8 cellular contexts compared by ENCODE assay signal in genomic region chr7:12570148-12570528, GRCh38. TPM values are rescaled to one million over a fixed set of nuclear protein-coding genes. Genes with fewer than 3 reads are reported as not detected.
DNase-seq lines count a peak whose midpoint lies in the region; ATAC-seq, FAIRE-seq and TF ChIP-seq lines count a peak whose summit lies in the region.

No MANE protein-coding gene starts in this region.

- no peak overlapping the region for H3K27ac ChIP-seq in HUES48 (ENCODE audit: low read depth, low read length)
- H3K27ac ChIP-seq in keratinocyte (ENCODE audit: control insufficient read depth, insufficient read depth, low read length) = no peak overlapping the region
- H3K27ac ChIP-seq in subcutaneous abdominal adipose tissue (ENCODE audit: low read depth, low read length) = no peak overlapping the region

- no peaks in the 10 kb centered on the region for H3K79me2 ChIP-seq in keratinocyte (ENCODE audit: control insufficient read depth, insufficient read depth, low read length)

- ATAC-seq in GM21381 (IDR thresholded peaks at IDR 0.05; ENCODE audit: unreplicated experiment) = no peak
- no peak for ATAC-seq in HG02763 (IDR thresholded peaks at IDR 0.05; ENCODE audit: unreplicated experiment)

- H4K20me1 ChIP-seq in keratinocyte (ENCODE audit: control insufficient read depth, extremely low read depth, insufficient read depth, low read length) = no peaks in the 10 kb centered on the region

- H2AFZ ChIP-seq in keratinocyte (ENCODE audit: control insufficient read depth, low read length) = peak overlapping the region; percentile 78

- peak overlapping the region; percentile 68 for H3K4me3 Mint-ChIP-seq in activated naive CD8-positive, alpha-beta T cell treated with anti-CD3 and anti-CD28 coated beads for 36 hours

- peak overlapping the region; percentile 52 for H3K4me3 ChIP-seq in HUES48 (ENCODE audit: low read depth, low read length)
- H3K4me3 ChIP-seq in keratinocyte (ENCODE audit: control insufficient read depth in 2 of 3, extremely low read depth in 1 of 3, insufficient read depth in 2 of 3, low read depth in 1 of 3, low read length in 3 of 3) = peak overlapping the region; percentile 35 to 68 (median 60)
- H3K4me3 ChIP-seq in subcutaneous abdominal adipose tissue (ENCODE audit: low read depth in 1 of 5, low read length in 5 of 5) = peak overlapping the region; percentile 61 to 96 (median 77)

- DNase-seq in GM13976 (ENCODE audit: low spot score) = peak; percentile 19
- DNase-seq in activated naive CD8-positive, alpha-beta T cell treated with anti-CD3 and anti-CD28 coated beads for 36 hours = no peak
- no peak for DNase-seq in keratinocyte (ENCODE audit: low read depth, low spot score)
- DNase-seq in occipital lobe (lab: John Stamatoyannopoulos, UW) = no peak

- TF ChIP-seq CTCF in GM13976 (IDR thresholded peaks at IDR 0.05; ENCODE audit: borderline replicate concordance, control extremely low read depth, extremely low read depth, insufficient read depth, missing control alignments) (no peak), keratinocyte (optimal IDR thresholded peaks at IDR 0.05 in 1 of 3, IDR thresholded peaks at IDR 0.05 in 1 of 3, conservative IDR thresholded peaks at IDR 0.05 in 1 of 3; ENCODE audit: extremely low read depth in 1 of 3, insufficient read depth in 2 of 3, low read length in 3 of 3) (no peak)

- H3K36me3 ChIP-seq in HUES48 (ENCODE audit: control insufficient read depth, insufficient read depth, low read length) (no peaks in the 10 kb centered on the region), keratinocyte (ENCODE audit: control insufficient read depth in 2 of 2, extremely low read depth in 1 of 2, insufficient read depth in 2 of 2, low read length in 2 of 2) (no peaks in the 10 kb centered on the region), subcutaneous abdominal adipose tissue (ENCODE audit: control insufficient read depth in 5 of 5, insufficient read depth in 5 of 5, low read length in 5 of 5) (no peaks in the 10 kb centered on the region)

- no peaks in the 10 kb centered on the region for H3K9me1 ChIP-seq in keratinocyte (ENCODE audit: control insufficient read depth, extremely low read depth, insufficient read depth, low read length)

- no peaks in the 10 kb centered on the region for H3K36me3 Mint-ChIP-seq in activated naive CD8-positive, alpha-beta T cell treated with anti-CD3 and anti-CD28 coated beads for 36 hours

- H3K4me2 ChIP-seq in keratinocyte (ENCODE audit: control insufficient read depth, extremely low read depth, insufficient read depth, low read depth, low read length) = peak overlapping the region; percentile 82

- in situ Hi-C loops in GM13976 (cut with MboI; ENCODE audit: low sequenced_read_pairs, unreplicated experiment) = no loop called here

- H3K4me1 ChIP-seq in HUES48 (ENCODE audit: control insufficient read depth, insufficient read depth, low read length) = peaks cover 14% of the 10 kb centered on the region; the same call in 1 of the 2 replicates
- peaks cover 14% of the 10 kb centered on the region for H3K4me1 ChIP-seq in keratinocyte (ENCODE audit: control insufficient read depth, extremely low read depth, insufficient read depth, low read length)
- H3K4me1 ChIP-seq in subcutaneous abdominal adipose tissue (ENCODE audit: control insufficient read depth in 5 of 5, insufficient read depth in 5 of 5, low read length in 5 of 5) = peaks cover 4 to 41% (median 25%) of the 10 kb centered on the region in 5 donors

- peaks cover 19% of the 10 kb centered on the region for H3K4me1 Mint-ChIP-seq in activated naive CD8-positive, alpha-beta T cell treated with anti-CD3 and anti-CD28 coated beads for 36 hours

- peak; percentile 53 for FAIRE-seq in keratinocyte (lab: Jason Lieb, UNC)

- no peaks in the 10 kb centered on the region for H3K9me3 Mint-ChIP-seq in activated naive CD8-positive, alpha-beta T cell treated with anti-CD3 and anti-CD28 coated beads for 36 hours

- no peak overlapping the region for H3K9ac ChIP-seq in HUES48 (ENCODE audit: low read depth, low read length)
- H3K9ac ChIP-seq in keratinocyte (ENCODE audit: control insufficient read depth, extremely low read depth, insufficient read depth, low read length) = no peak overlapping the region
- peak overlapping the region in 3 of 5 donors; percentile 17 to 66 (median 60) for H3K9ac ChIP-seq in subcutaneous abdominal adipose tissue (ENCODE audit: low read length in 5 of 5)

- dilution Hi-C loops in keratinocyte (cut with MboI; ENCODE audit: extremely low pct_ligation_motif_present, low sequenced_read_pairs) = no loop called here

- peaks cover 72% of the 10 kb centered on the region for H3K27me3 Mint-ChIP-seq in activated naive CD8-positive, alpha-beta T cell treated with anti-CD3 and anti-CD28 coated beads for 36 hours

- H3K9me3 ChIP-seq in HUES48 (ENCODE audit: control insufficient read depth, insufficient read depth, low read length) = no peaks in the 10 kb centered on the region
- H3K9me3 ChIP-seq in keratinocyte (ENCODE audit: control insufficient read depth, low read depth, low read length) = no peaks in the 10 kb centered on the region
- no peaks in the 10 kb centered on the region for H3K9me3 ChIP-seq in subcutaneous abdominal adipose tissue (ENCODE audit: control insufficient read depth in 5 of 5, low read length in 5 of 5)

- no peak overlapping the region for H3K27ac Mint-ChIP-seq in activated naive CD8-positive, alpha-beta T cell treated with anti-CD3 and anti-CD28 coated beads for 36 hours

- H3K27me3 ChIP-seq in HUES48 (ENCODE audit: control insufficient read depth, insufficient read depth, low read length) = peaks cover 52% of the 10 kb centered on the region
- peaks cover 11% of the 10 kb centered on the region for H3K27me3 ChIP-seq in keratinocyte (ENCODE audit: control insufficient read depth, extremely low read depth, insufficient read depth, low read length)
- H3K27me3 ChIP-seq in subcutaneous abdominal adipose tissue (ENCODE audit: control insufficient read depth in 5 of 5, insufficient read depth in 4 of 5, low read length in 5 of 5) = peaks cover 0 to 11% (median 3%) of the 10 kb centered on the region in 5 donors

RNA-seq across cellular contexts. Expression of gene SCIN, which starts 0.4 kb away (rescaled TPM):
- under 1 TPM; 0.20 to 0.47 TPM for total RNA-seq in activated naive CD8-positive, alpha-beta T cell treated with anti-CD3 and anti-CD28 coated beads for 36 hours
- 0.05 TPM in 1 of 3 replicates, not detected in the others for polyA plus RNA-seq in keratinocyte
- polyA plus RNA-seq in keratinocyte (2011; ENCODE audit: low read depth) = 0.54 TPM
- 0.02 and 0.05 TPM in 2 replicates for polyA plus RNA-seq in keratinocyte (2011; cell fraction: cytosol; rRNA removed)
- 0.03 and 0.05 TPM in 2 replicates for polyA plus RNA-seq in keratinocyte (2011; cell fraction: nucleus; rRNA removed)
- 0.31 TPM in 1 of 2 replicates, not detected in the other for polyA plus RNA-seq in keratinocyte (2012; ENCODE audit: low replicate concordance)
- polyA minus RNA-seq in keratinocyte = not detected in 3 replicates
- not detected for polyA minus RNA-seq in keratinocyte (2011; cell fraction: cytosol; rRNA and poly(A)+ RNA removed)
- polyA minus RNA-seq in keratinocyte (2011; cell fraction: nucleus; rRNA and poly(A)+ RNA removed) = 0.31 TPM in 1 of 2 replicates, not detected in the other
- 1.6 TPM for total RNA-seq in occipital lobe

Comparison
In these comparisons a context has a peak if more than half of its experiments do, and no peak if none do; other contexts are left out.
1. H3K9ac ChIP-seq: peak in subcutaneous abdominal adipose tissue (3 of 5); none in HUES48 (single experiment) and keratinocyte (single experiment).
2. Peak in every context shown above with its lines, with median percentiles within 50 percentile points of each other: H3K4me3 ChIP-seq.